9 cellular contexts compared by ENCODE assay signal in genomic region chr1:169460193-169460833, GRCh38. TPM values are rescaled to one million over a fixed set of nuclear protein-coding genes. Genes with fewer than 3 reads are reported as not detected.
DNase-seq lines count a peak whose midpoint lies in the region; ATAC-seq and TF ChIP-seq lines count a peak whose summit lies in the region.
"Had no signal": no experiment of that assay in that cellular context is flagged by ENCODE, and none has a peak within 500 bp of the region (broad histone marks: within the 10 kb centered on the region; RNA-seq: fewer than 3 reads in every experiment).

No MANE protein-coding gene starts in this region.

- TF ChIP-seq CTCF in coronary artery (IDR thresholded peaks at IDR 0.05) (no peak), lung (IDR thresholded peaks at IDR 0.05; ENCODE audit: control extremely low read depth, extremely low read depth) (no peak)

- peaks cover 4% of the 10 kb centered on the region for H3K36me3 Mint-ChIP-seq in activated naive CD4-positive, alpha-beta T cell treated with anti-CD3 and anti-CD28 coated beads for 36 hours (ENCODE audit: low read depth)

- H3K4me1 ChIP-seq in lung (ENCODE audit: control insufficient read depth in 2 of 2, insufficient read depth in 2 of 2, low read length in 2 of 2): peaks cover 0 to 6% of the 10 kb centered on the region in 2 donors
- H3K4me1 ChIP-seq in thymus (ENCODE audit: control insufficient read depth, insufficient read depth, low read length): peaks cover 5% of the 10 kb centered on the region

- H3K9me3 Mint-ChIP-seq in activated naive CD4-positive, alpha-beta T cell treated with anti-CD3 and anti-CD28 coated beads for 36 hours: peaks cover 10% of the 10 kb centered on the region

- H3K9me3 ChIP-seq in lung (ENCODE audit: control insufficient read depth in 2 of 2, insufficient read depth in 1 of 2, low read length in 1 of 2) (no peaks in the 10 kb centered on the region), thymus (ENCODE audit: control insufficient read depth) (no peaks in the 10 kb centered on the region)

- peak overlapping the region; percentile 49 for H3K4me3 Mint-ChIP-seq in activated naive CD4-positive, alpha-beta T cell treated with anti-CD3 and anti-CD28 coated beads for 36 hours

- intact Hi-C loops in activated naive CD4-positive, alpha-beta T cell treated with anti-CD3 and anti-CD28 coated beads for 36 hours (cut with micrococcal nuclease): loop anchor here (2.0 to 5.0 kb wide), 2 partner anchors 134 to 232 kb away; no protein-coding TSS in a partner anchor

- H3K27ac ChIP-seq in coronary artery (no peak overlapping the region), lung (ENCODE audit: low read depth in 1 of 2, low read length in 1 of 2) (no peak overlapping the region), thymus (ENCODE audit: low read depth) (no peak overlapping the region)

- H3K36me3 ChIP-seq in lung (ENCODE audit: control insufficient read depth in 2 of 2, insufficient read depth in 2 of 2, low read length in 2 of 2): peaks cover 0 to 1% of the 10 kb centered on the region in 2 donors
- H3K36me3 ChIP-seq in thymus (ENCODE audit: control insufficient read depth, insufficient read depth): no peaks in the 10 kb centered on the region

- H3K27me3 Mint-ChIP-seq in activated naive CD4-positive, alpha-beta T cell treated with anti-CD3 and anti-CD28 coated beads for 36 hours (ENCODE audit: low read depth): peaks cover 11% of the 10 kb centered on the region

- CTCF ChIA-PET in activated naive CD4-positive, alpha-beta T cell treated with anti-CD3 and anti-CD28 coated beads for 36 hours (lab: Charles Lee): interaction anchor here (0.5 kb wide), 1 partner anchor 1300 kb away, joined by 3 read pairs; no protein-coding TSS in a partner anchor

- WGBS in lung, 2 donors: 9 to 18% methylated on average over 34 to 35 of the region's 35 CpGs
- WGBS in thymus: 24% methylated on average over 35 of the region's 35 CpGs

- peaks cover 25% of the 10 kb centered on the region for H3K4me1 Mint-ChIP-seq in activated naive CD4-positive, alpha-beta T cell treated with anti-CD3 and anti-CD28 coated beads for 36 hours (ENCODE audit: low read depth)

- H3K27me3 ChIP-seq in lung (ENCODE audit: control insufficient read depth, insufficient read depth) (no peaks in the 10 kb centered on the region), thymus (ENCODE audit: control insufficient read depth, insufficient read depth) (no peaks in the 10 kb centered on the region)

- peak; percentile 24 for DNase-seq in activated naive CD4-positive, alpha-beta T cell treated with anti-CD3 and anti-CD28 coated beads for 36 hours
- no peak for DNase-seq in activated naive CD4-positive, alpha-beta T cell treated with anti-CD3 and anti-CD28 coated beads, Interleukin-2, amount 50 U/mL, for 16 hours
- DNase-seq in coronary artery (ENCODE audit: low spot score): no peak
- DNase-seq in lung (ENCODE audit: low spot score): no peak
- no peak for DNase-seq in NK-92 (lab: John Stamatoyannopoulos, UW; ENCODE audit: unreplicated experiment)
- no peak for DNase-seq in NCI-H524 (lab: John Stamatoyannopoulos, UW)
- DNase-seq: DMS53 had no signal

- H3K4me3 ChIP-seq in coronary artery: peak overlapping the region; percentile 27
- no peak overlapping the region for H3K4me3 ChIP-seq in lung
- H3K4me3 ChIP-seq in thymus (ENCODE audit: low read length): peak overlapping the region; percentile 43

- ATAC-seq in lung (ENCODE audit: insufficient read depth, low FRiP score): peak; percentile 19
- no peak for ATAC-seq in HG03354 (IDR thresholded peaks at IDR 0.05; ENCODE audit: poor library complexity, severe bottlenecking, unreplicated experiment)

- H3K27ac Mint-ChIP-seq in activated naive CD4-positive, alpha-beta T cell treated with anti-CD3 and anti-CD28 coated beads for 36 hours: no peak overlapping the region

RNA-seq across cellular contexts. Expression of gene SLC19A2, which starts 25.4 kb away (rescaled TPM):
- 1 to 10 TPM; 3.2 to 3.6 TPM for total RNA-seq in activated naive CD4-positive, alpha-beta T cell treated with anti-CD3 and anti-CD28 coated beads for 36 hours
- total RNA-seq in lung: 10 to 100 TPM; 15.6 to 23.1 TPM
- polyA plus RNA-seq in lung (10 to 100 TPM; 16.0 to 18.7 TPM), thymus (22.7 TPM)

RNA-seq across cellular contexts. Expression of gene CCDC181, which starts 33.0 kb away (rescaled TPM):
- under 1 TPM in 1 of 2 experiments, not detected in 1; 0.17 TPM for total RNA-seq in activated naive CD4-positive, alpha-beta T cell treated with anti-CD3 and anti-CD28 coated beads for 36 hours
- total RNA-seq in lung: 1 to 10 TPM; 4.8 to 5.7 TPM
- polyA plus RNA-seq in lung: 1 to 10 TPM; 2.9 to 4.5 TPM
- 0.68 TPM for polyA plus RNA-seq in thymus

Comparison
In these comparisons a context has a peak if more than half of its experiments do, and no peak if none do; other contexts are left out.
1. RNA of gene CCDC181, which starts 33.0 kb away (total RNA-seq): 4.8 to 5.7 TPM in lung; 0.17 TPM in activated naive CD4-positive, alpha-beta T cell treated with anti-CD3 and anti-CD28 coated beads for 36 hours; every median in the first group is over 4 times any median in the second.